ENCODE assay signal across 29 cellular contexts in the genomic region with DNA sequence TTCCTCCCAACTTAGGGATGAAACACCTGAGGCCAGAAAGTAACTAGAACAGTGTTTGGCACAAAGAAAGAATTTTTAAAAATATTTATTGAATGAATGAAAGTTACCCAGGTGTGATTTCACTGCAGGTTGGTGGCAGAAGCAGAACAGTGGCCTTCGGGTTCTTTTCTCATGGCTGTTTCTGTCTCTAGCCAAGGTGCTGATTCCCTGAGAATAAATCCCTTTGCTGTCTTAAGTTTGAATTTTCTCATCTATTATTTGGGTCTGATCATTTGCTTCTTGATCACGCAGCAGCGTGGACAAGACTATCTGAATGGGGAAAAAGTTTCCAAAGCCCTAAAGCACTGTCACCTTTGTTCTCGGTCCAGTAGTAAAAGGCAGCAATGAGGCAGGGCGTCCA.
"Had no signal": no experiment of that assay in that cellular context is flagged by ENCODE, and none has a peak within 500 bp of the region (broad histone marks: within the 10 kb centered on the region; RNA-seq: fewer than 3 reads in every experiment).

No MANE protein-coding gene starts in this region.

- H3K4me2 ChIP-seq: PC-9 had no signal

- H3K27me3 ChIP-seq: ascending aorta, cardiac muscle cell had no signal

- H3K4me3 ChIP-seq: ascending aorta, cardiac muscle cell, coronary artery, PC-9 had no signal

- H3K36me3 ChIP-seq: ascending aorta, cardiac muscle cell, WERI-Rb-1 had no signal

- H3K4me1 ChIP-seq: ascending aorta had no signal

- ATAC-seq: activated CD8-positive, alpha-beta memory T cell treated with anti-CD3 and anti-CD28 coated beads, Interleukin-2, amount 10 ng/mL, durations not matched to agents 7 days and 5 days; Right ventricle myocardium inferior had no signal

- H3K9me3 ChIP-seq: ascending aorta had no signal

- H2AFZ ChIP-seq: PC-9 had no signal

- FAIRE-seq: RCC 7860 had no signal

- H3K27ac ChIP-seq: ascending aorta, cardiac muscle cell, coronary artery, PC-9, RWPE1, WERI-Rb-1 had no signal

- DNase-seq: activated CD4-positive, alpha-beta memory T cell treated with anti-CD3 and anti-CD28 coated beads, Interleukin-2, amount 10 ng/mL, durations not matched to agents 7 days and 5 days; activated CD4-positive, alpha-beta T cell treated with anti-CD3 and anti-CD28 coated beads for 1 hour; activated CD4-positive, alpha-beta T cell treated with anti-CD3 and anti-CD28 coated beads for 48 hours; activated CD4-positive, CD25-positive, alpha-beta regulatory T cell; activated CD8-positive, alpha-beta memory T cell treated with anti-CD3 and anti-CD28 coated beads for 24 hours; activated CD8-positive, alpha-beta memory T cell treated with anti-CD3 and anti-CD28 coated beads, Interleukin-2, amount 10 ng/mL, durations not matched to agents 7 days and 5 days; activated gamma-delta T cell; activated naive CD4-positive, alpha-beta T cell treated with Interleukin-2 at 50 U/mL for 16 hours; activated naive CD8-positive, alpha-beta T cell treated with anti-CD3 and anti-CD28 coated beads, Interleukin-2, amount 10 ng/mL, durations not matched to agents 7 days and 5 days; activated T-cell treated with anti-CD3 and anti-CD28 coated beads, Interleukin-2, amount 50 U/mL, for 1 hour; activated T-cell treated with anti-CD3 and anti-CD28 coated beads, Interleukin-2, amount 50 U/mL, for 72 hours; amygdala; NCI-H1105; NCI-H1417 treated with DMSO at 0.1 percent for 48 hours; NCI-H187 treated with DMSO at 0.1 percent for 48 hours; NCI-H2081 treated with DMSO at 0.1 percent for 48 hours; NCI-H226; NCI-H446 treated with DMSO at 0.1 percent for 48 hours; NCI-H524 treated with DMSO at 0.1 percent for 48 hours; PC-9; SIG-M5; T1000; WERI-Rb-1 had no signal
